9 cellular contexts compared by ENCODE assay signal in genomic region chrX:72123471-72124185, GRCh38. TPM values are rescaled to one million over a fixed set of nuclear protein-coding genes. Genes with fewer than 3 reads are reported as not detected.
DNase-seq lines count a peak whose midpoint lies in the region; ATAC-seq and TF ChIP-seq lines count a peak whose summit lies in the region.
"Had no signal": no experiment of that assay in that cellular context is flagged by ENCODE, and none has a peak within 500 bp of the region (broad histone marks: within the 10 kb centered on the region; RNA-seq: fewer than 3 reads in every experiment).

No MANE protein-coding gene starts in this region.

- H3K4me1 Mint-ChIP-seq in WTC11 = peaks cover 51% of the 10 kb centered on the region
- H3K4me1 Mint-ChIP-seq in activated CD4-positive, alpha-beta T cell treated with anti-CD3 and anti-CD28 coated beads for 36 hours = peaks cover 20% of the 10 kb centered on the region

- POLR2A ChIA-PET in WTC11 (lab: Charles Lee) = no interaction called here
- POLR2A ChIA-PET in activated CD4-positive, alpha-beta T cell treated with anti-CD3 and anti-CD28 coated beads for 36 hours (lab: Charles Lee) = no interaction called here

- H3K27me3 ChIP-seq in sigmoid colon = no peaks in the 10 kb centered on the region

- no peak overlapping the region for H3K4me3 ChIP-seq in sigmoid colon

- intact Hi-C loops in sigmoid colon (cut with DNase I) = loop anchor here (5.0 kb wide), 1 partner anchor 56 kb away; no protein-coding TSS in a partner anchor
- intact Hi-C loops in activated CD4-positive, alpha-beta T cell treated with anti-CD3 and anti-CD28 coated beads for 36 hours (cut with DNase I, micrococcal nuclease) = no loop called here

- no peak for TF ChIP-seq POLR2A in sigmoid colon (IDR thresholded peaks at IDR 0.05)

- no peaks in the 10 kb centered on the region for H3K36me3 ChIP-seq in sigmoid colon

- no peaks in the 10 kb centered on the region for H3K9me3 Mint-ChIP-seq in WTC11
- no peaks in the 10 kb centered on the region for H3K9me3 Mint-ChIP-seq in activated CD4-positive, alpha-beta T cell treated with anti-CD3 and anti-CD28 coated beads for 36 hours (ENCODE audit: low read depth)

- peak overlapping the region; percentile 83 for H3K27ac Mint-ChIP-seq in WTC11
- H3K27ac Mint-ChIP-seq in activated CD4-positive, alpha-beta T cell treated with anti-CD3 and anti-CD28 coated beads for 36 hours = no peak overlapping the region

- H3K36me3 Mint-ChIP-seq in WTC11 = no peaks in the 10 kb centered on the region
- H3K36me3 Mint-ChIP-seq in activated CD4-positive, alpha-beta T cell treated with anti-CD3 and anti-CD28 coated beads for 36 hours (ENCODE audit: low read depth) = no peaks in the 10 kb centered on the region

- 55 to 74% methylated on average over 11 of the region's 11 CpGs for WGBS in sigmoid colon, 2 donors

- peak overlapping the region; percentile 60 to 79 (median 76) for H3K27ac ChIP-seq in sigmoid colon

- CTCF ChIA-PET in WTC11 (lab: Charles Lee) = interaction anchor here (0.8 to 4.3 kb wide), 6 partner anchors 22 to 212 kb away, joined by 3 to 31 read pairs (median 5); partner anchors contain the start of gene NHSL2
- CTCF ChIA-PET in activated CD4-positive, alpha-beta T cell treated with anti-CD3 and anti-CD28 coated beads for 36 hours (lab: Charles Lee) = interaction anchor here (0.6 to 7.4 kb wide), 2 partner anchors 20 to 103 kb away, joined by 3 to 74 read pairs; no protein-coding TSS in a partner anchor

- H3K27me3 Mint-ChIP-seq in WTC11 (ENCODE audit: low read depth) = peaks cover 5% of the 10 kb centered on the region
- H3K27me3 Mint-ChIP-seq in activated CD4-positive, alpha-beta T cell treated with anti-CD3 and anti-CD28 coated beads for 36 hours = peaks cover 6% of the 10 kb centered on the region

- ATAC-seq in WTC11 = peak; percentile 77
- ATAC-seq in activated CD4-positive, alpha-beta T cell treated with anti-CD3 and anti-CD28 coated beads for 36 hours = no peak

- TF ChIP-seq CTCF in WTC11 (IDR thresholded peaks at IDR 0.05) = no peak
- TF ChIP-seq CTCF in sigmoid colon (IDR thresholded peaks at IDR 0.05) = no peak

- DNase-seq in GM03348 (ENCODE audit: low spot score) = peak; percentile 14
- DNase-seq in WTC11 (ENCODE audit: low spot score) = peak; percentile 51
- DNase-seq in hepatic stellate cell (ENCODE audit: low spot score) = peak; percentile 85
- peak; percentile 72 for DNase-seq in sigmoid colon
- DNase-seq in OCI-M2 (lab: John Stamatoyannopoulos, UW; ENCODE audit: unreplicated experiment) = no peak
- no peak for DNase-seq in activated CD4-positive, alpha-beta T cell treated with anti-CD3 and anti-CD28 coated beads for 36 hours
- DNase-seq in NCI-H345 treated with DMSO at 0.1 percent for 48 hours (lab: John Stamatoyannopoulos, UW; ENCODE audit: unreplicated experiment) = no peak
- DNase-seq in cortex of kidney (lab: John Stamatoyannopoulos, UW) = no peak
- DNase-seq: SIG-M5 had no signal

- peak overlapping the region; percentile 18; the same call in 1 of the 2 replicates for H3K4me3 Mint-ChIP-seq in WTC11
- no peak overlapping the region for H3K4me3 Mint-ChIP-seq in activated CD4-positive, alpha-beta T cell treated with anti-CD3 and anti-CD28 coated beads for 36 hours

- H3K9me3 ChIP-seq in sigmoid colon = no peaks in the 10 kb centered on the region

- peaks cover 0 to 63% (median 49%) of the 10 kb centered on the region in 4 donors for H3K4me1 ChIP-seq in sigmoid colon

- TF ChIP-seq EP300 in sigmoid colon (IDR thresholded peaks at IDR 0.05) = no peak

TF ChIP-seq in WTC11, 78 proteins besides CTCF, POLR2A, EP300 and RAD21:
- TF ChIP-seq ZNF138 (CRISPR knock-in tag; conservative IDR thresholded peaks at IDR 0.05) (no peak), ZNF396 (CRISPR knock-in tag; IDR thresholded peaks at IDR 0.05; ENCODE audit: borderline replicate concordance) (no peak), MXD4 (CRISPR knock-in tag; IDR thresholded peaks at IDR 0.05; ENCODE audit: borderline replicate concordance) (no peak), E2F1 (CRISPR knock-in tag; IDR thresholded peaks at IDR 0.05) (no peak)
TF ChIP-seq in WTC11: peak in this region for 0.

RNA-seq across cellular contexts. Expression of gene RTL5, which starts 8.1 kb away (rescaled TPM):
- 0.76 to 1.3 TPM (median 1.0 TPM) in 3 replicates for total RNA-seq in WTC11 (2021)
- 1 to 10 TPM; 2.7 to 7.5 (median 4.8) TPM for total RNA-seq in sigmoid colon
- 1 to 10 TPM in 2 of 3 donors, under 1 TPM in 1; 0.46 to 1.8 (median 1.6) TPM for polyA plus RNA-seq in sigmoid colon
- under 1 TPM; 0.14 to 0.33 TPM for total RNA-seq in activated CD4-positive, alpha-beta T cell treated with anti-CD3 and anti-CD28 coated beads for 36 hours

RNA-seq across cellular contexts. Expression of gene PIN4, which starts 57.9 kb away (rescaled TPM):
- total RNA-seq in WTC11 (2021) (8.0 to 9.3 TPM (median 8.8 TPM) in 3 replicates), sigmoid colon (10 to 100 TPM in 1 of 4 donors, 1 to 10 TPM in 3; 6.9 to 15.3 (median 8.3) TPM)
- polyA plus RNA-seq in sigmoid colon = 10 to 100 TPM; 15.0 to 26.8 (median 20.9) TPM
- 1 to 10 TPM; 2.3 to 3.2 TPM for total RNA-seq in activated CD4-positive, alpha-beta T cell treated with anti-CD3 and anti-CD28 coated beads for 36 hours

Comparison
In these comparisons a context has a peak if more than half of its experiments do, and no peak if none do; other contexts are left out.
1. DNase-seq: peak in GM03348 (single experiment), WTC11 (single experiment), hepatic stellate cell (single experiment) and sigmoid colon (single experiment); none in OCI-M2 (single experiment), activated CD4-positive, alpha-beta T cell treated with anti-CD3 and anti-CD28 coated beads for 36 hours (single experiment), NCI-H345 treated with DMSO at 0.1 percent for 48 hours (single experiment) and cortex of kidney (single experiment).